Comparison of ENCODE assay signal across 8 cellular contexts in genomic region chr14:103418508-103418818, GRCh38. TPM values are rescaled to one million over a fixed set of nuclear protein-coding genes. Genes with fewer than 3 reads are reported as not detected.
DNase-seq lines count a peak whose midpoint lies in the region; ATAC-seq and TF ChIP-seq lines count a peak whose summit lies in the region.

No MANE protein-coding gene starts in this region.

- POLR2A ChIA-PET in MCF 10A (lab: Yijun Ruan, JAX) = interaction anchor here (1.3 to 1.4 kb wide), 2 partner anchors 9 to 14 kb away, joined by 3 to 4 read pairs; no protein-coding TSS in a partner anchor

- DNase-seq in MCF 10A (ENCODE audit: unreplicated experiment) (peak; percentile 75), breast epithelium (ENCODE audit: low spot score in 2 of 2) (no peak), OCI-M1 (lab: John Stamatoyannopoulos, UW) (peak; percentile 80), epithelial cell of esophagus (ENCODE audit: low read depth) (peak; percentile 72), substantia nigra (lab: John Stamatoyannopoulos, UW) (no peak), colonic mucosa (no peak)
- DNase-seq in NK-92 treated with Interleukin-12 subunit alpha and Interleukin-12 subunit beta, amount 100 ng/mL, for 24 hours (lab: John Stamatoyannopoulos, UW) = no peak

- no peak for ATAC-seq in HG02870 (IDR thresholded peaks at IDR 0.05; ENCODE audit: unreplicated experiment)

- H3K9ac ChIP-seq in colonic mucosa (ENCODE audit: low read depth in 2 of 2, low read length in 2 of 2) = no peak overlapping the region

- peak overlapping the region; percentile 67 for H3K27ac Mint-ChIP-seq in MCF 10A (ENCODE audit: low read depth, unreplicated experiment)

- no peaks in the 10 kb centered on the region for H3K9me3 Mint-ChIP-seq in MCF 10A (ENCODE audit: unreplicated experiment)

- no peak overlapping the region for H3K4me3 ChIP-seq in breast epithelium
- H3K4me3 ChIP-seq in epithelial cell of esophagus (ENCODE audit: low read length) = no peak overlapping the region
- H3K4me3 ChIP-seq in colonic mucosa = no peak overlapping the region

- no peak for TF ChIP-seq CTCF in MCF 10A (IDR thresholded peaks at IDR 0.05; ENCODE audit: unreplicated experiment)
- TF ChIP-seq CTCF in breast epithelium (IDR thresholded peaks at IDR 0.05) = no peak
- TF ChIP-seq CTCF in epithelial cell of esophagus (IDR thresholded peaks at IDR 0.05; ENCODE audit: insufficient read depth, low read depth, low read length, missing control alignments) = no peak
- TF ChIP-seq CTCF in colonic mucosa (IDR thresholded peaks at IDR 0.05) = no peak

- no peaks in the 10 kb centered on the region for H3K27me3 Mint-ChIP-seq in MCF 10A (ENCODE audit: insufficient read depth, unreplicated experiment)

- peaks cover 35% of the 10 kb centered on the region for H3K36me3 Mint-ChIP-seq in MCF 10A (ENCODE audit: insufficient read depth, unreplicated experiment)

- BruUV-seq in MCF 10A (replicated peaks; lab: Mats Ljungman, UMichigan) = no TSS peak

- H3K9me3 ChIP-seq in breast epithelium = no peaks in the 10 kb centered on the region
- no peaks in the 10 kb centered on the region for H3K9me3 ChIP-seq in colonic mucosa

- CTCF ChIA-PET in MCF 10A (lab: Yijun Ruan, JAX) = interaction anchor here (0.7 to 0.9 kb wide), 2 partner anchors 25 to 86 kb away, joined by 3 read pairs; no protein-coding TSS in a partner anchor

- H3K4me1 Mint-ChIP-seq in MCF 10A (ENCODE audit: insufficient read depth, unreplicated experiment) = peaks cover 28% of the 10 kb centered on the region

- no peak overlapping the region for H3K4me3 Mint-ChIP-seq in MCF 10A (ENCODE audit: unreplicated experiment)

- H3K4me1 ChIP-seq in breast epithelium (no peaks in the 10 kb centered on the region), colonic mucosa (no peaks in the 10 kb centered on the region)

- no peak for TF ChIP-seq POLR2A in breast epithelium (IDR thresholded peaks at IDR 0.05)

- H3K36me3 ChIP-seq in breast epithelium (no peaks in the 10 kb centered on the region), colonic mucosa (no peaks in the 10 kb centered on the region)

- H3K27me3 ChIP-seq in breast epithelium (no peaks in the 10 kb centered on the region), colonic mucosa (no peaks in the 10 kb centered on the region)

- H3K27ac ChIP-seq in breast epithelium (no peak overlapping the region), substantia nigra (ENCODE audit: low read depth, low read length, poor library complexity, severe bottlenecking) (peak overlapping the region; percentile 54), colonic mucosa (no peak overlapping the region)

- intact Hi-C loops in MCF 10A (cut with micrococcal nuclease) = no loop called here
- intact Hi-C loops in breast epithelium (cut with DNase I; ENCODE audit: low total_unique reads) = no loop called here
- intact Hi-C loops in colonic mucosa (cut with DNase I) = no loop called here

RNA-seq across cellular contexts. Expression of gene MARK3, which starts 33.2 kb away (rescaled TPM):
- total RNA-seq in MCF 10A (2022) (102 and 130 TPM in 2 replicates), breast epithelium (100 to 1,000 TPM in 1 of 3 donors, 10 to 100 TPM in 2; 70.2 to 107 (median 87.5) TPM), colonic mucosa (10 to 100 TPM; 52.5 to 63.6 TPM)

Comparison
In these comparisons a context has a peak if more than half of its experiments do, and no peak if none do; other contexts are left out.
1. DNase-seq: peak in MCF 10A (single experiment), OCI-M1 (single experiment) and epithelial cell of esophagus (single experiment); none in breast epithelium (0 of 2), substantia nigra (0 of 49), colonic mucosa (single experiment) and NK-92 treated with Interleukin-12 subunit alpha and Interleukin-12 subunit beta, amount 100 ng/mL, for 24 hours (single experiment).